In the genomic region with DNA sequence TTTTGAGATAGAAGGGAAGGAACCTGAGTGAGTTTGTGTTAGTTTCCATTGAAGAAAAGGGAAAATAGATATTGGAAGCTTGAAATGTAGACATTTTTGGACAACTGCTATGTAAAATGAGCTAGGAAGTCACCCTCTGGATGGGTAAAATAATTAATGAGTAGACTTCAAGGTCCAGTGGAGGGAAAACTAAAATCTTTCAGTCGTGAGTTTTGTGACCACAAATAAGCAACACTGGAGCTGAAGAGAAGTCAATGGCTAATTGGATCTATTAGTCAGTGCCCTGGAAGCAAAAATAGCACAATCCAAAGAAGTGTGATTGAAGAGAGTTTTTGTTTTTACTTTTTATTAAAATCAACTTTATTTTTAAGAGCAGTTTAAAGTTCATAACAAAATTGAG, we compare ENCODE assay signal across 28 cellular contexts.
"Had no signal": no experiment of that assay in that cellular context is flagged by ENCODE, and none has a peak within 500 bp of the region (broad histone marks: within the 10 kb centered on the region; RNA-seq: fewer than 3 reads in every experiment).

No MANE protein-coding gene starts in this region.

- H3K27ac ChIP-seq: adrenal gland, breast epithelium, cardiac muscle cell, coronary artery, esophagus squamous epithelium, gastroesophageal sphincter had no signal

- H3K36me3 ChIP-seq: adrenal gland, breast epithelium, cardiac muscle cell, esophagus squamous epithelium, gastroesophageal sphincter had no signal

- H3K4me1 ChIP-seq: adrenal gland, breast epithelium, esophagus squamous epithelium, gastroesophageal sphincter had no signal

- ATAC-seq: activated CD4-positive, alpha-beta T cell treated with anti-CD3 and anti-CD28 coated beads for 36 hours; activated CD8-positive, alpha-beta memory T cell treated with anti-CD3 and anti-CD28 coated beads, Interleukin-2, amount 10 ng/mL, durations not matched to agents 7 days and 5 days; activated CD8-positive, alpha-beta T cell treated with anti-CD3 and anti-CD28 coated beads, Interleukin-2, amount 10 ng/mL, durations not matched to agents 7 days and 5 days; activated naive CD8-positive, alpha-beta T cell treated with anti-CD3 and anti-CD28 coated beads, Interleukin-2, amount 50 U/mL, for 24 hours; effector memory CD8-positive, alpha-beta T cell; gastroesophageal sphincter had no signal

- H3K9me3 ChIP-seq: adrenal gland, esophagus squamous epithelium had no signal

- DNase-seq: activated CD4-positive, alpha-beta memory T cell treated with anti-CD3 and anti-CD28 coated beads for 36 hours; activated CD4-positive, alpha-beta T cell treated with anti-CD3 and anti-CD28 coated beads for 36 hours; activated CD4-positive, alpha-beta T cell treated with anti-CD3 and anti-CD28 coated beads, Interleukin-2, amount 10 ng/mL, durations not matched to agents 24 days and 14 days; activated CD4-positive, CD25-positive, alpha-beta regulatory T cell; activated CD4-positive, CD25-positive, alpha-beta regulatory T cell treated with anti-CD3 and anti-CD28 coated beads, Interleukin-2, amount 50 U/mL, for 72 hours; activated CD8-positive, alpha-beta memory T cell treated with anti-CD3 and anti-CD28 coated beads, Interleukin-2, amount 10 ng/mL, durations not matched to agents 7 days and 5 days; activated CD8-positive, alpha-beta memory T cell treated with anti-CD3 and anti-CD28 coated beads, Interleukin-2, amount 50 U/mL, for 4 hours; activated CD8-positive, alpha-beta T cell treated with anti-CD3 and anti-CD28 coated beads, Interleukin-2, amount 10 ng/mL, durations not matched to agents 7 days and 5 days; activated effector memory CD4-positive, alpha-beta T cell treated with anti-CD3 and anti-CD28 coated beads, Interleukin-2, amount 50 U/mL, for 16 hours; activated naive CD4-positive, alpha-beta T cell treated with anti-CD3 and anti-CD28 coated beads for 36 hours; activated naive CD8-positive, alpha-beta T cell treated with anti-CD3 and anti-CD28 coated beads for 36 hours; activated naive CD8-positive, alpha-beta T cell treated with anti-CD3 and anti-CD28 coated beads, Interleukin-2, amount 50 U/mL, for 24 hours; activated T-cell treated with anti-CD3 and anti-CD28 coated beads, Interleukin-2, amount 50 U/mL, for 1 hour; activated T-cell treated with anti-CD3 and anti-CD28 coated beads, Interleukin-2, amount 50 U/mL, for 48 hours; adrenal gland; amygdala; aorta; dermis blood vessel endothelial cell; effector CD4-positive, alpha-beta T cell; effector memory CD8-positive, alpha-beta T cell; esophagus squamous epithelium; foreskin melanocyte; head of caudate nucleus; T-helper 2 cell had no signal

- H3K4me3 ChIP-seq: adrenal gland, breast epithelium, cardiac muscle cell, coronary artery, esophagus squamous epithelium, gastroesophageal sphincter had no signal

- H3K27me3 ChIP-seq: adrenal gland, breast epithelium, cardiac muscle cell, esophagus squamous epithelium, gastroesophageal sphincter had no signal
